In the genomic region with DNA sequence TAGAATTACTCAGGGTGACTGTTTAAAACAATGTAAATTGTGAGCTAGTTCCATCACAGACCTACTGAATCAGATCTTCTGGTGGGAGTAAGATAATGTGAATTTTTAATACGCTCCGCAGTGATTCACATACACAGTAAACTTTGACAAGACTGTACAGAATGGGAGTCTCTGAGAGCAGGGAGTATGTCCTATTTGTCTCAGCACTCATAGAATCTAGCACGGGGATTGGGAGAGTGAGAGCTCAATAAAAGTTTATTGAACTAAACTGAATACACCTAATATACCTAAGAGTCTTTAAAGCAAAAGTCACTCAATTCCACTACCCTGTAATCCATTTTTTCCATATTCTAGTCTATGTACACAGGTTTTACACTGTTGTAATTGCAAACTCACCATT, we compare ENCODE assay signal across 20 cellular contexts.
"Had no signal": no experiment of that assay in that cellular context is flagged by ENCODE, and none has a peak within 500 bp of the region (broad histone marks: within the 10 kb centered on the region; RNA-seq: fewer than 3 reads in every experiment).

No MANE protein-coding gene starts in this region.

- H3K9me3 Mint-ChIP-seq: activated CD4-positive, alpha-beta memory T cell treated with anti-CD3 and anti-CD28 coated beads for 36 hours; activated naive CD8-positive, alpha-beta T cell treated with anti-CD3 and anti-CD28 coated beads, Interleukin-2, amount 10 ng/mL, durations not matched to agents 7 days and 5 days; brain; neural progenitor cell; stimulated activated effector memory CD8-positive, alpha-beta T cell treated with anti-CD3 and anti-CD28 coated beads, Interleukin-12 subunit alpha, Interleukin-12 subunit beta, amount 100 ng/mL, for 72 hours had no signal

- H3K27me3 ChIP-seq: neural progenitor cell, pancreas, thyroid gland had no signal

- DNase-seq: activated CD4-positive, alpha-beta memory T cell treated with anti-CD3 and anti-CD28 coated beads for 36 hours; activated naive CD4-positive, alpha-beta T cell treated with Interleukin-2 at 50 U/mL for 16 hours; activated naive CD8-positive, alpha-beta T cell treated with anti-CD3 and anti-CD28 coated beads, Interleukin-2, amount 10 ng/mL, durations not matched to agents 7 days and 5 days; activated T-cell treated with anti-CD3 and anti-CD28 coated beads for 4 hours; amygdala; foreskin melanocyte; glutamatergic neuron; hippocampal formation; midbrain; pancreas; stimulated activated CD4-positive, alpha-beta T cell treated with anti-CD3 and anti-CD28 coated beads, Interleukin-4, amount 100 ng/mL, for 24 hours; T-helper 1 cell; thyroid gland; WERI-Rb-1 had no signal

- H2AFZ ChIP-seq: neural progenitor cell had no signal

- H3K4me3 Mint-ChIP-seq: activated CD4-positive, alpha-beta memory T cell treated with anti-CD3 and anti-CD28 coated beads for 36 hours; activated naive CD8-positive, alpha-beta T cell treated with anti-CD3 and anti-CD28 coated beads, Interleukin-2, amount 10 ng/mL, durations not matched to agents 7 days and 5 days; brain; neural progenitor cell; stimulated activated effector memory CD8-positive, alpha-beta T cell treated with anti-CD3 and anti-CD28 coated beads, Interleukin-12 subunit alpha, Interleukin-12 subunit beta, amount 100 ng/mL, for 72 hours had no signal

- H3K27me3 Mint-ChIP-seq: activated CD4-positive, alpha-beta memory T cell treated with anti-CD3 and anti-CD28 coated beads for 36 hours; activated naive CD8-positive, alpha-beta T cell treated with anti-CD3 and anti-CD28 coated beads, Interleukin-2, amount 10 ng/mL, durations not matched to agents 7 days and 5 days; brain had no signal

- H3K9me3 ChIP-seq: pancreas, thyroid gland had no signal

- H3K27ac ChIP-seq: neural progenitor cell, pancreas, thyroid gland, WERI-Rb-1 had no signal

- H3K4me3 ChIP-seq: lung, neural progenitor cell, pancreas, smooth muscle cell, thyroid gland had no signal

- H3K4me1 Mint-ChIP-seq: neural progenitor cell had no signal

- H3K36me3 ChIP-seq: neural progenitor cell, pancreas, thyroid gland, WERI-Rb-1 had no signal

- ATAC-seq: sciatic nerve; stimulated activated effector memory CD8-positive, alpha-beta T cell treated with anti-CD3 and anti-CD28 coated beads, Interleukin-12 subunit alpha, Interleukin-12 subunit beta, amount 100 ng/mL, for 72 hours had no signal

- H3K27ac Mint-ChIP-seq: activated CD4-positive, alpha-beta memory T cell treated with anti-CD3 and anti-CD28 coated beads for 36 hours; activated naive CD8-positive, alpha-beta T cell treated with anti-CD3 and anti-CD28 coated beads, Interleukin-2, amount 10 ng/mL, durations not matched to agents 7 days and 5 days; neural progenitor cell had no signal

- H3K9ac ChIP-seq: neural progenitor cell had no signal

- H3K36me3 Mint-ChIP-seq: brain, neural progenitor cell had no signal

- H3K4me2 ChIP-seq: neural progenitor cell, smooth muscle cell had no signal
